Comparison of ENCODE assay signal across 29 cellular contexts in the genomic region with DNA sequence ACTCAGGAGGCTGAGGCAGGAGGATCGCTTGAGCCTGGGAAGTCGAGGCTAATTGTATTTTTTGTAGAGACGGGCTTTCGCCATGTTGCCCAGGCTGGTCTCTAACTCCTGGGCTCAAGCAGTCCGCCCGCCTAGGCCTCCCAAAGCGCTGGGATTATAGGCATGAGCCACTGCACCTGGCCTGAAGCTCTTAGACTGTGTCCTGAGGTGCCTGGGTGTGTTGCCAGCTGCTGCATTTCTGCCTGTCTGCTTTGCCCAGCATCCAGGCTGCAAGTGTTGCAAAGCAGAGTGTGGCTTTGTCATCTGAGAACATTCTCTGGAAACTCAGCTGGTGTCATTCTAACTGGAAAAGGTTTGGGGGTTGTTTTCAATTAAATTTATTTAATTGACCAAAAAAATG.
"Had no signal": no experiment of that assay in that cellular context is flagged by ENCODE, and none has a peak within 500 bp of the region (broad histone marks: within the 10 kb centered on the region; RNA-seq: fewer than 3 reads in every experiment).

No MANE protein-coding gene starts in this region.

- H3K27me3 ChIP-seq: ascending aorta, breast epithelium, cardiac muscle cell, colonic mucosa, esophagus squamous epithelium, gastroesophageal sphincter, heart right ventricle, hepatocyte had no signal

- H3K36me3 ChIP-seq: ascending aorta, breast epithelium, cardiac muscle cell, colonic mucosa, esophagus squamous epithelium, gastroesophageal sphincter, heart right ventricle had no signal

- H3K4me3 Mint-ChIP-seq: activated CD4-positive, alpha-beta memory T cell treated with anti-CD3 and anti-CD28 coated beads, Interleukin-2, amount 10 ng/mL, durations not matched to agents 7 days and 5 days; activated CD4-positive, alpha-beta T cell treated with anti-CD3 and anti-CD28 coated beads, Interleukin-2, amount 10 ng/mL, durations not matched to agents 7 days and 5 days; activated naive CD4-positive, alpha-beta T cell treated with anti-CD3 and anti-CD28 coated beads, Interleukin-2, amount 10 ng/mL, durations not matched to agents 7 days and 5 days; activated naive CD8-positive, alpha-beta T cell treated with anti-CD3 and anti-CD28 coated beads, Interleukin-2, amount 10 ng/mL, durations not matched to agents 7 days and 5 days; activated T-cell treated with anti-CD3 and anti-CD28 coated beads, Interleukin-2, amount 50 U/mL, for 24 hours; activated T-cell treated with anti-CD3 and anti-CD28 coated beads, Interleukin-2, amount 50 U/mL, for 72 hours; brain; WTC11 had no signal

- H3K27ac ChIP-seq: ascending aorta, breast epithelium, cardiac muscle cell, colonic mucosa, epithelial cell of prostate, esophagus squamous epithelium, gastroesophageal sphincter, heart right ventricle, hepatocyte had no signal

- DNase-seq: activated CD4-positive, alpha-beta memory T cell treated with anti-CD3 and anti-CD28 coated beads, Interleukin-2, amount 10 ng/mL, durations not matched to agents 7 days and 5 days; activated CD4-positive, alpha-beta T cell treated with anti-CD3 and anti-CD28 coated beads for 1 hour; activated CD4-positive, alpha-beta T cell treated with anti-CD3 and anti-CD28 coated beads for 4 hours; activated CD4-positive, alpha-beta T cell treated with anti-CD3 and anti-CD28 coated beads, Interleukin-2, amount 10 ng/mL, durations not matched to agents 7 days and 5 days; activated CD4-positive, alpha-beta T cell treated with anti-CD3 and anti-CD28 coated beads, Interleukin-2, amount 50 U/mL, for 4 hours; activated CD8-positive, alpha-beta memory T cell treated with anti-CD3 and anti-CD28 coated beads, Interleukin-2, amount 50 U/mL, for 48 hours; activated gamma-delta T cell; activated naive CD4-positive, alpha-beta T cell; activated naive CD4-positive, alpha-beta T cell treated with anti-CD3 and anti-CD28 coated beads, Interleukin-2, amount 10 ng/mL, durations not matched to agents 7 days and 5 days; activated naive CD8-positive, alpha-beta T cell treated with anti-CD3 and anti-CD28 coated beads, Interleukin-2, amount 10 ng/mL, durations not matched to agents 7 days and 5 days; activated T-cell treated with anti-CD3 and anti-CD28 coated beads for 4 hours; activated T-cell treated with anti-CD3 and anti-CD28 coated beads, Interleukin-2, amount 50 U/mL, for 24 hours; activated T-cell treated with anti-CD3 and anti-CD28 coated beads, Interleukin-2, amount 50 U/mL, for 72 hours; central memory CD4-positive, alpha-beta T cell; cerebellar nuclear complex; colonic mucosa; effector CD8-positive, alpha-beta T cell; esophagus squamous epithelium; foreskin melanocyte; heart right ventricle had no signal

- ATAC-seq: activated naive CD4-positive, alpha-beta T cell treated with anti-CD3 and anti-CD28 coated beads, Interleukin-2, amount 50 U/mL, for 72 hours; activated T-cell treated with anti-CD3 and anti-CD28 coated beads, Interleukin-2, amount 50 U/mL, for 72 hours; gastroesophageal sphincter; heart right ventricle; WTC11 had no signal

- H3K4me1 ChIP-seq: ascending aorta, breast epithelium, colonic mucosa, esophagus squamous epithelium, heart right ventricle had no signal

- H3K36me3 Mint-ChIP-seq: WTC11 had no signal

- H3K4me3 ChIP-seq: ascending aorta, breast epithelium, cardiac muscle cell, colonic mucosa, esophagus squamous epithelium, gastroesophageal sphincter, heart right ventricle, hepatocyte had no signal

- H3K4me2 ChIP-seq: hepatocyte had no signal

- H2AFZ ChIP-seq: hepatocyte had no signal

- H3K27ac Mint-ChIP-seq: activated CD4-positive, alpha-beta memory T cell treated with anti-CD3 and anti-CD28 coated beads, Interleukin-2, amount 10 ng/mL, durations not matched to agents 7 days and 5 days; activated CD4-positive, alpha-beta T cell treated with anti-CD3 and anti-CD28 coated beads, Interleukin-2, amount 10 ng/mL, durations not matched to agents 7 days and 5 days; activated naive CD4-positive, alpha-beta T cell treated with anti-CD3 and anti-CD28 coated beads, Interleukin-2, amount 10 ng/mL, durations not matched to agents 7 days and 5 days; activated naive CD4-positive, alpha-beta T cell treated with anti-CD3 and anti-CD28 coated beads, Interleukin-2, amount 50 U/mL, for 72 hours; activated naive CD8-positive, alpha-beta T cell treated with anti-CD3 and anti-CD28 coated beads, Interleukin-2, amount 10 ng/mL, durations not matched to agents 7 days and 5 days; activated T-cell treated with anti-CD3 and anti-CD28 coated beads, Interleukin-2, amount 50 U/mL, for 24 hours; activated T-cell treated with anti-CD3 and anti-CD28 coated beads, Interleukin-2, amount 50 U/mL, for 72 hours; WTC11 had no signal

- H3K9me3 ChIP-seq: ascending aorta, breast epithelium, colonic mucosa, esophagus squamous epithelium, gastroesophageal sphincter had no signal

- H3K79me2 ChIP-seq: hepatocyte had no signal

- H3K27me3 Mint-ChIP-seq: brain had no signal

- H3K9me3 Mint-ChIP-seq: WTC11 had no signal
